Comparison of ENCODE assay signal across 8 cellular contexts in the genomic region with DNA sequence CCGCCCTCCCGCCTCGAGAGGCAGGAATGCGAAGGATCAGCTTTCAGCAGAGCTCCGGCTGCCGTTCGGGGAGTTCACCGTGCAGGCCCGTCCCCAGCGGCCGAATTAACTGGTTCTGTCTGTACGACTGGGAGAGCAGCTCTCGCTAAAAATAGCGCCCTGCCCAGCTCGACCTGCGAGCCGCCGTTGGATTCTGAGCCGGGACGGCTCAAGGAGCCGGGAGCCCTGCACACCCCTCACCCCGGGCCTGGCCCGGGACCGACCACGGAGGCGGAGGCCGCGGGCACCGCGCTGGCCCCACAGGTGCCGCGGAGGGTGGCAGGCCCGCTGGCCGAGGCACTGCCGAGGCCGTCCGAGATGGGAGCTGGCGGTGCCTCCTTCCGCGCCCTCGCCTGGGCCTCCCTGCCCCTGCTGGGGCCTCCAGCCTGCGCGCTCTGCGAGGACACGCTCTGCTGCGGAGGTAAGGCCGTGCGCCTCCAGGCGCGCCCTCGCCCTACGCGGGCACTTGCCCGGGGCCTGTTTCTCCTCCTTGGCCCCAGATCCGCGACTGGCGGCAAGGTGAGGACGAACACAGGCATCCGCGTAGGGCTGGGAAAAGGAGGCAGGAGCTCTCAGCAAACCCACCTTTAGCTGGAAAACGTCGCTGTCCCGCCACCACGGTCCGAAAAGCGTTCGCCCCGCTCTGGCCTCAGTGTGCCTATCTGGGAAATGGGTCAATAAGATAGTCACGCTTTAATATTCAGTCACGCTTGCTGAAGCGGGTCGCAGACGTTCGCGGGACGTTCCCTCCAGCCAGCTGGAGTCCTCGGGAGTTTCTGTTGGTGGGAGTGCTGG. TPM values are rescaled to one million over a fixed set of nuclear protein-coding genes. Genes with fewer than 3 reads are reported as not detected.
DNase-seq lines count a peak whose midpoint lies in the region; ATAC-seq and TF ChIP-seq lines count a peak whose summit lies in the region.

No MANE protein-coding gene starts in this region.

- no TSS peak for BruUV-seq in IMR-90 (replicated peaks; lab: Mats Ljungman, UMichigan)

- H3K4ac ChIP-seq in IMR-90 (ENCODE audit: low read depth, low read length), result peak overlapping the region; percentile 54

- H3K18ac ChIP-seq in IMR-90 (ENCODE audit: low read depth, low read length), result no peak overlapping the region

- peak overlapping the region; percentile 58 for H2AK5ac ChIP-seq in IMR-90 (ENCODE audit: low read depth, low read length)

- peaks cover 4 to 11% of the 10 kb centered on the region in 2 experiments; a peak in 3 of 4 replicates for H3K79me1 ChIP-seq in IMR-90 (ENCODE audit: low read depth in 1 of 2, low read length in 2 of 2)

- no peak overlapping the region for H4K5ac ChIP-seq in IMR-90 (ENCODE audit: low read depth, low read length)

- DNase-seq in IMR-90, result peak; percentile 86
- peak; percentile 90 to 91 for DNase-seq in suprapubic skin (ENCODE audit: low spot score in 2 of 2)
- DNase-seq in SW 1271 (lab: John Stamatoyannopoulos, UW), result no peak
- DNase-seq in activated effector memory CD4-positive, alpha-beta T cell treated with anti-CD3 and anti-CD28 coated beads, Interleukin-2, amount 50 U/mL, for 16 hours, result no peak
- DNase-seq in NCI-H146 treated with DMSO at 0.1 percent for 48 hours (lab: John Stamatoyannopoulos, UW; ENCODE audit: unreplicated experiment), result no peak

- ATAC-seq in IMR-90 (ENCODE audit: low read depth) (peak; percentile 81), GM19467 (IDR thresholded peaks at IDR 0.05; ENCODE audit: unreplicated experiment) (no peak)

- peak overlapping the region; percentile 11 for H3K4me2 ChIP-seq in IMR-90 (ENCODE audit: low read depth, low read length)

- peaks cover 3% of the 10 kb centered on the region; the same call in 1 of the 2 replicates for H3K27me3 ChIP-seq in IMR-90 (ENCODE audit: control insufficient read depth, insufficient read depth, low read length)
- H3K27me3 ChIP-seq in layer of hippocampus (ENCODE audit: control insufficient read depth, insufficient read depth, low read length), result no peaks in the 10 kb centered on the region
- H3K27me3 ChIP-seq in suprapubic skin, result no peaks in the 10 kb centered on the region

- H3K4me1 ChIP-seq in IMR-90 (ENCODE audit: control insufficient read depth, insufficient read depth, low read length) (peaks cover 23% of the 10 kb centered on the region), suprapubic skin (peaks cover 36% of the 10 kb centered on the region)

- peak overlapping the region; percentile 39; the same call in 1 of the 2 replicates for H3K14ac ChIP-seq in IMR-90 (replicated peaks; ENCODE audit: low read depth, low read length)

- H2BK20ac ChIP-seq in IMR-90 (ENCODE audit: low read depth, low read length), result no peak overlapping the region

- peak overlapping the region; percentile 7; the same call in 1 of the 2 replicates for H3K9ac ChIP-seq in IMR-90 (ENCODE audit: low read depth, low read length)

- peak overlapping the region; percentile 54 for H4K91ac ChIP-seq in IMR-90 (ENCODE audit: insufficient read depth, low read depth, low read length)

- TF ChIP-seq EP300 in suprapubic skin (IDR thresholded peaks at IDR 0.05), result no peak

- 16% methylated on average over 58 of the region's 77 CpGs; no CpG with 5 or more reads in 1 of the 2 experiments for WGBS in IMR-90 (ENCODE audit: extremely low coverage in 2 of 2, insufficient read length in 1 of 2), 2 experiments
- WGBS in suprapubic skin, result 29% methylated on average over 41 of the region's 77 CpGs

- TF ChIP-seq POLR2A in IMR-90 (IDR thresholded peaks at IDR 0.05; ENCODE audit: low read depth, low read length), result no peak
- no peak for TF ChIP-seq POLR2A in suprapubic skin (IDR thresholded peaks at IDR 0.05)

- peak overlapping the region; percentile 83 for H2AFZ ChIP-seq in IMR-90 (replicated peaks; ENCODE audit: low read length, poor library complexity)

- TF ChIP-seq CTCF in IMR-90 (conservative IDR thresholded peaks at IDR 0.05; ENCODE audit: low read depth, low read length), result peak; percentile 56
- TF ChIP-seq CTCF in suprapubic skin (IDR thresholded peaks at IDR 0.05), result peak in 1 of 2 donors; percentile 54

- H2BK15ac ChIP-seq in IMR-90 (ENCODE audit: low read depth, low read length), result peak overlapping the region; percentile 67; the same call in 2 of the 3 replicates

- peak overlapping the region; percentile 28 for H3K27ac ChIP-seq in IMR-90 (ENCODE audit: insufficient read depth, low read length)
- H3K27ac ChIP-seq in cingulate gyrus (ENCODE audit: low read depth, low read length), result peak overlapping the region; percentile 47
- H3K27ac ChIP-seq in layer of hippocampus (ENCODE audit: low read depth, low read length), result peak overlapping the region; percentile 52
- H3K27ac ChIP-seq in suprapubic skin, result peak overlapping the region; percentile 86

- TF ChIP-seq RAD21 in IMR-90 (IDR thresholded peaks at IDR 0.05; ENCODE audit: low read length), result peak; percentile 41; the same call in 1 of the 2 replicates

- H2BK120ac ChIP-seq in IMR-90 (ENCODE audit: low read depth, low read length), result peak overlapping the region; percentile 73

- peak overlapping the region; percentile 66; the same call in 1 of the 2 replicates for H3K23ac ChIP-seq in IMR-90 (ENCODE audit: low read depth, low read length)

- intact Hi-C loops in IMR-90 (cut with micrococcal nuclease), result loop anchor here (2.0 kb wide), 1 partner anchor 42 kb away; no protein-coding TSS in a partner anchor

- peaks cover 3% of the 10 kb centered on the region; the same call in 1 of the 2 replicates for H3K9me1 ChIP-seq in IMR-90 (ENCODE audit: insufficient read depth, low read length)

- in situ Hi-C loops in IMR-90 (cut with MboI; ENCODE audit: low sequenced_read_pairs), result no loop called here

- peak overlapping the region; percentile 56 for H2BK5ac ChIP-seq in IMR-90 (ENCODE audit: low read depth, low read length, poor library complexity, severe bottlenecking)

- POLR2A ChIA-PET in IMR-90 (lab: Charles Lee; ENCODE audit: unreplicated experiment), result no interaction called here

- CTCF ChIA-PET in IMR-90 (lab: Yijun Ruan, JAX), result interaction anchor here (1.0 to 2.6 kb wide), 3 partner anchors 11 to 41 kb away, joined by 3 to 9 read pairs (median 4); no protein-coding TSS in a partner anchor

- peaks cover 17% of the 10 kb centered on the region; the same call in 1 of the 2 replicates for H4K20me1 ChIP-seq in IMR-90 (ENCODE audit: insufficient read depth, low read length)

- H4K8ac ChIP-seq in IMR-90 (ENCODE audit: low read depth in 2 of 2, low read length in 2 of 2), result peak overlapping the region; percentile 78 to 81; a peak in 2 of 4 replicates

- H3K36me3 ChIP-seq in IMR-90 (ENCODE audit: control insufficient read depth, insufficient read depth, low read length) (no peaks in the 10 kb centered on the region), suprapubic skin (no peaks in the 10 kb centered on the region)

- H3K56ac ChIP-seq in IMR-90 (ENCODE audit: extremely low read depth, insufficient read depth, low read length), result no peak overlapping the region

- dilution Hi-C loops in IMR-90 (cut with HindIII; ENCODE audit: low sequenced_read_pairs, unreplicated experiment), result no loop called here

- H3K9me3 ChIP-seq in IMR-90 (ENCODE audit: control insufficient read depth, insufficient read depth, low read length) (no peaks in the 10 kb centered on the region), suprapubic skin (no peaks in the 10 kb centered on the region)

- peak overlapping the region; percentile 16 for H3K4me3 ChIP-seq in IMR-90 (ENCODE audit: insufficient read depth, low read depth, low read length)
- H3K4me3 ChIP-seq in suprapubic skin, result peak overlapping the region; percentile 79

- H2AK9ac ChIP-seq in IMR-90 (replicated peaks; ENCODE audit: low read depth, low read length, poor library complexity), result peak overlapping the region; percentile 8

TF ChIP-seq in IMR-90, 13 proteins besides CTCF, POLR2A, EP300 and RAD21:
- TF ChIP-seq MAZ (IDR thresholded peaks at IDR 0.05; ENCODE audit: borderline replicate concordance, low read depth, low read length), result peak; percentile 41; the same call in 1 of the 2 replicates
- TF ChIP-seq, protein P1, sequence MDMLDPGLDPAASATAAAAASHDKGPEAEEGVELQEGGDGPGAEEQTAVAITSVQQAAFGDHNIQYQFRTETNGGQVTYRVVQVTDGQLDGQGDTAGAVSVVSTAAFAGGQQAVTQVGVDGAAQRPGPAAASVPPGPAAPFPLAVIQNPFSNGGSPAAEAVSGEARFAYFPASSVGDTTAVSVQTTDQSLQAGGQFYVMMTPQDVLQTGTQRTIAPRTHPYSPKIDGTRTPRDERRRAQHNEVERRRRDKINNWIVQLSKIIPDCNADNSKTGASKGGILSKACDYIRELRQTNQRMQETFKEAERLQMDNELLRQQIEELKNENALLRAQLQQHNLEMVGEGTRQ (IDR thresholded peaks at IDR 0.05; ENCODE audit: low read depth, low read length), result no peak
- no peak for TF ChIP-seq SMC3 (IDR thresholded peaks at IDR 0.05; ENCODE audit: low read depth, low read length)
- no peak for TF ChIP-seq NFE2L2 (IDR thresholded peaks at IDR 0.05; ENCODE audit: low read depth, low read length)
- no peak for TF ChIP-seq MXI1 (IDR thresholded peaks at IDR 0.05; ENCODE audit: borderline replicate concordance, low read depth, low read length)
- TF ChIP-seq BHLHE40 (IDR thresholded peaks at IDR 0.05; ENCODE audit: low read depth, low read length), result no peak
- no peak for TF ChIP-seq FOS (IDR thresholded peaks at IDR 0.05; ENCODE audit: low read depth, low read length)
- TF ChIP-seq CEBPB (IDR thresholded peaks at IDR 0.05; ENCODE audit: low read depth, low read length), result no peak
- peak; percentile 33 for TF ChIP-seq RCOR1 (IDR thresholded peaks at IDR 0.05; ENCODE audit: insufficient replicate concordance, low read length)
- no peak for TF ChIP-seq RFX5 (IDR thresholded peaks at IDR 0.05; ENCODE audit: low read depth, low read length)
- TF ChIP-seq CHD1 (IDR thresholded peaks at IDR 0.05; ENCODE audit: low read depth, low read length), result no peak
- no peak for TF ChIP-seq ELK1 (IDR thresholded peaks at IDR 0.05; ENCODE audit: borderline replicate concordance, low read depth, low read length)
- TF ChIP-seq MAFK (IDR thresholded peaks at IDR 0.05; ENCODE audit: low read depth, low read length), result no peak
TF ChIP-seq in IMR-90: peak in this region for 2.

RNA-seq across cellular contexts. Expression of gene DAB2IP, which starts 53.0 kb away (rescaled TPM):
- total RNA-seq in IMR-90 (2012; rRNA removed) (5.6 and 6.1 TPM in 2 replicates), suprapubic skin (10 to 100 TPM; 47.6 to 55.6 (median 50.3) TPM)
- polyA plus RNA-seq in IMR-90 (2012; rRNA removed), result 17.2 and 20.4 TPM in 2 replicates
- polyA plus RNA-seq in IMR-90 (2012; cell fraction: cytosol; rRNA removed), result 12.2 and 16.5 TPM in 2 replicates
- 27.8 and 42.5 TPM in 2 replicates for polyA plus RNA-seq in IMR-90 (2012; cell fraction: nucleus; rRNA removed; ENCODE audit: low replicate concordance)

Comparison
In these comparisons a context has a peak if more than half of its experiments do, and no peak if none do; other contexts are left out.
1. DNase-seq: peak in IMR-90 (single experiment) and suprapubic skin (2 of 2); none in SW 1271 (0 of 2), activated effector memory CD4-positive, alpha-beta T cell treated with anti-CD3 and anti-CD28 coated beads, Interleukin-2, amount 50 U/mL, for 16 hours (single experiment) and NCI-H146 treated with DMSO at 0.1 percent for 48 hours (single experiment).
2. H3K27ac ChIP-seq: peak in every context shown above with its lines; median percentile 86 in suprapubic skin; 52 in layer of hippocampus; 47 in cingulate gyrus; 28 in IMR-90.